1 cellular context compared by ENCODE assay signal in the genomic region with DNA sequence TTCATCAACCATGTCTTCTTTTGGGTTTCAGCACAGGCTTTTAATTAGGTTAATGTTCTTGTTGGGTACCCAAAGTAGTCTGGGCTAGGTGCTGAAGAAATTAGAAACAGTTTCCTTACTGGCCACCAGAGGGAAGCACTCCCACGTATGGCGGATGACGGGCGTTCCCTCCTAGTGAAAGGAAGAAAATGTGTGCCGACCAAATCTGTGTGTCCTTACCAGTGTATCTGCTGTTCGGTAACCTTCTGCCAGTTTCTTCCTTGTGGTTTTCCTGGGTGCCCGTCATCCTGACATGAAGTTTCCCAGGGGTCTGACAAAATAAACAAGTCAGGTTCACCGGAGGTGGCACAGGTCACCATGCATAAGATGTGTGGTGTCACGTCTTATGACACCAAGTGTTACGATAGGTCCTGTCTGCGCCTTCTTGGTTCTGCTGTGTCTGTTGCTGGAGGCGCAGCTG.
TF ChIP-seq lines count a peak whose summit lies in the region.

No MANE protein-coding gene starts in this region.

TF ChIP-seq in GM23338, 12 proteins besides CTCF, POLR2A, EP300 and RAD21 (continued from another document):
- TF ChIP-seq ZNF462 (CRISPR knock-in tag; IDR thresholded peaks at IDR 0.05) (no peak), JUNB (IDR thresholded peaks at IDR 0.05; ENCODE audit: unreplicated experiment) (no peak), POLR2AphosphoS5 (IDR thresholded peaks at IDR 0.05; ENCODE audit: low read depth) (no peak), CREB1 (CRISPR knock-in tag; IDR thresholded peaks at IDR 0.05; ENCODE audit: low read depth) (no peak)
